In the genomic region with DNA sequence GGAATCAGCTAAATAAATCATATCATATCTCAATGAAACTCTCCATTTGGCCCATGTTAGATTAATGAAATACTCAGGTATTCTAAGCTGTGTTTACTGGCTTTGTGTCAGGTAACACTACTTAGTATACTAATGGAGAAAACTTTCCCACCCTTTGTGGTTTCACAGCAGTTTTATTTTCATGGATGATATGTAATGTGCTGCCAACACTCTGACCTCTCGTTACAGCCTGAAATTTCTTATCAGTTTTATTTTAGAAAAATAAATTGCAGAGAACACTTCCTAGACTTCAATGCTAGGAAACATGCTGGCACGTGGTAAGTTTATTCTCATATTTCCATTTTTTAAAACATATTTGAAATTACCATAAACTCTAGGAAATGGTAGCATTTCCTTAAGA, we compare ENCODE assay signal across 8 cellular contexts.
"Had no signal": no experiment of that assay in that cellular context is flagged by ENCODE, and none has a peak within 500 bp of the region (broad histone marks: within the 10 kb centered on the region; RNA-seq: fewer than 3 reads in every experiment).

No MANE protein-coding gene starts in this region.

- H3K4me3 Mint-ChIP-seq: IgD-negative memory B cell had no signal

- H3K27me3 Mint-ChIP-seq: IgD-negative memory B cell had no signal

- DNase-seq: IMR-90, KBM-7, KG1 had no signal

- H3K36me3 Mint-ChIP-seq: IgD-negative memory B cell had no signal

- FAIRE-seq: HepG2, HTR-8/SVneo, K562 had no signal

- H3K27ac Mint-ChIP-seq: IgD-negative memory B cell had no signal

- H3K4me3 ChIP-seq: K562 had no signal

- H3K27ac ChIP-seq: HL-60 had no signal

- H3K4me1 Mint-ChIP-seq: IgD-negative memory B cell had no signal
